9 cellular contexts compared by ENCODE assay signal in the genomic region with DNA sequence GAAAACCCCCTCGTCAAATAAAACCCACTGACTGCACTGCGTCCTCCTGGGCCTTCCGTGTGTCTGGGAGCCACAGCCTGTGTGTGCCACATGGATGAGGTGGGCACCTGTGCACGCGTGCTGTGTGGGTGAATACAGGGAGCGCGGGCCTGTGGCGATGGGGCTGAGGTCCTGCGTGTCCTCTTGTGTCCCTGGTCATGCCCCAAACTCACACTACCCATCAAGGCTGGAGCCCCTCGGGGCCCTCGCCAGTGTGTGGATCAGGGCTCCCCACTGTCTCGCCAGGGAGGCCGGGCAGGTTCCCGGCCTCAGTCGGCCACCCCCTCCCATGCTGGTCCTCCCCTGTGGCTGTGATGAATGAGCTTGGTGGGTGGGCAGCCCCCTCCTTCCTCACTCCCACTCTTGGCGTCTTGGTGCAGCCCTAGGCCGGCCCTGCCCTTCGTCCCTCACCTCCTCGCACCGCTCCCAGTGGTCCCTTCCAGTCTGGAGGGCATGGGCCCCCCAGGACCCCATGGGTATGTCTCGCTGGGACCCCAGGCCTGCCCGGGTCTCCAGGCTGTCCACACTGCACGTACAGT. TPM values are rescaled to one million over a fixed set of nuclear protein-coding genes. Genes with fewer than 3 reads are reported as not detected.
DNase-seq lines count a peak whose midpoint lies in the region; ATAC-seq and TF ChIP-seq lines count a peak whose summit lies in the region.
"Had no signal": no experiment of that assay in that cellular context is flagged by ENCODE, and none has a peak within 500 bp of the region (broad histone marks: within the 10 kb centered on the region; RNA-seq: fewer than 3 reads in every experiment).

No MANE protein-coding gene starts in this region.

- H3K27me3 Mint-ChIP-seq in nephron progenitor cell (ENCODE audit: low read depth, poor library complexity) = peaks cover 52% of the 10 kb centered on the region

- H3K4me1 ChIP-seq in BE2C (peaks cover 15% of the 10 kb centered on the region), IMR-90 (ENCODE audit: control insufficient read depth, insufficient read depth, low read length) (peaks cover 37% of the 10 kb centered on the region), colonic mucosa (peaks cover 31% of the 10 kb centered on the region)

- no peak for TF ChIP-seq RAD21 in IMR-90 (IDR thresholded peaks at IDR 0.05; ENCODE audit: low read length)

- TF ChIP-seq CTCF in BE2C (IDR thresholded peaks at IDR 0.05; ENCODE audit: low read depth, low read length) (no peak), IMR-90 (conservative IDR thresholded peaks at IDR 0.05; ENCODE audit: low read depth, low read length) (no peak), colonic mucosa (IDR thresholded peaks at IDR 0.05) (no peak), nephron progenitor cell (IDR thresholded peaks at IDR 0.05) (no peak)

- H3K79me1 ChIP-seq in IMR-90 (ENCODE audit: low read depth in 1 of 2, low read length in 2 of 2) = peaks cover 6 to 42% of the 10 kb centered on the region in 2 experiments

- intact Hi-C loops in IMR-90 (cut with micrococcal nuclease) = no loop called here
- intact Hi-C loops in colonic mucosa (cut with DNase I) = no loop called here

- H3K9me3 ChIP-seq in BE2C = no peaks in the 10 kb centered on the region
- no peaks in the 10 kb centered on the region for H3K9me3 ChIP-seq in IMR-90 (ENCODE audit: control insufficient read depth, insufficient read depth, low read length)
- H3K9me3 ChIP-seq in colonic mucosa = no peaks in the 10 kb centered on the region

- DNase-seq in BE2C (no peak), IMR-90 (no peak), colonic mucosa (no peak), nephron progenitor cell (no peak), GM19240 (ENCODE audit: insufficient read length, low spot score) (no peak), nucleus accumbens (lab: John Stamatoyannopoulos, UW) (no peak), NCI-H345 treated with DMSO at 0.1 percent for 48 hours (lab: John Stamatoyannopoulos, UW; ENCODE audit: unreplicated experiment) (no peak)
- DNase-seq: KG1 had no signal

- peak overlapping the region; percentile 49; the same call in 1 of the 2 replicates for H4K5ac ChIP-seq in IMR-90 (ENCODE audit: low read depth, low read length)

- dilution Hi-C loops in IMR-90 (cut with HindIII; ENCODE audit: low sequenced_read_pairs, unreplicated experiment) = no loop called here

- H3K14ac ChIP-seq in IMR-90 (replicated peaks; ENCODE audit: low read depth, low read length) = peak overlapping the region; percentile 93

- H4K20me1 ChIP-seq in IMR-90 (ENCODE audit: insufficient read depth, low read length) = peaks cover 50% of the 10 kb centered on the region

- no peaks in the 10 kb centered on the region for H3K36me3 Mint-ChIP-seq in nephron progenitor cell (ENCODE audit: low read depth)

- POLR2A ChIA-PET in IMR-90 (lab: Charles Lee; ENCODE audit: unreplicated experiment) = interaction anchor here (1.4 kb wide), 1 partner anchor 13 kb away, joined by 8 read pairs; a partner anchor contains a TSS

- no peak overlapping the region for H2BK15ac ChIP-seq in IMR-90 (ENCODE audit: low read depth, low read length)

- peak overlapping the region; percentile 80 for H2BK120ac ChIP-seq in IMR-90 (ENCODE audit: low read depth, low read length)

- peak overlapping the region; percentile 32 for H3K4me3 ChIP-seq in BE2C (ENCODE audit: low read depth, low read length)
- peak overlapping the region; percentile 65 for H3K4me3 ChIP-seq in IMR-90 (ENCODE audit: insufficient read depth, low read depth, low read length)
- peak overlapping the region; percentile 77 for H3K4me3 ChIP-seq in colonic mucosa

- peak overlapping the region; percentile 78 for H3K4me3 Mint-ChIP-seq in nephron progenitor cell

- 28% methylated on average over 4 of the region's 23 CpGs; no CpG with 5 or more reads in 1 of the 2 experiments for WGBS in IMR-90 (ENCODE audit: extremely low coverage in 2 of 2, insufficient read length in 1 of 2), 2 experiments

- H3K56ac ChIP-seq in IMR-90 (ENCODE audit: extremely low read depth, insufficient read depth, low read length) = peak overlapping the region; percentile 21; the same call in 1 of the 2 replicates

- peak overlapping the region; percentile 87 for H4K91ac ChIP-seq in IMR-90 (ENCODE audit: insufficient read depth, low read depth, low read length)

- H2AK9ac ChIP-seq in IMR-90 (replicated peaks; ENCODE audit: low read depth, low read length, poor library complexity) = peak overlapping the region; percentile 100

- no TSS peak for BruUV-seq in IMR-90 (replicated peaks; lab: Mats Ljungman, UMichigan)

- peak overlapping the region; percentile 97 for H3K4ac ChIP-seq in IMR-90 (ENCODE audit: low read depth, low read length)

- H3K18ac ChIP-seq in IMR-90 (ENCODE audit: low read depth, low read length) = peak overlapping the region; percentile 18

- H3K27ac Mint-ChIP-seq in nephron progenitor cell = no peak overlapping the region

- H2AFZ ChIP-seq in IMR-90 (replicated peaks; ENCODE audit: low read length, poor library complexity) = peak overlapping the region; percentile 89

- no peak for ATAC-seq in IMR-90 (ENCODE audit: low read depth)
- ATAC-seq in HG02571 (IDR thresholded peaks at IDR 0.05; ENCODE audit: unreplicated experiment) = no peak

- H3K4me2 ChIP-seq in IMR-90 (ENCODE audit: low read depth, low read length) = peak overlapping the region; percentile 90

- no peaks in the 10 kb centered on the region for H3K9me3 Mint-ChIP-seq in nephron progenitor cell

- TF ChIP-seq POLR2A in IMR-90 (IDR thresholded peaks at IDR 0.05; ENCODE audit: low read depth, low read length) = no peak

- in situ Hi-C loops in IMR-90 (cut with MboI; ENCODE audit: low sequenced_read_pairs) = no loop called here

- H3K36me3 ChIP-seq in BE2C (no peaks in the 10 kb centered on the region; the same call in 1 of the 2 replicates), IMR-90 (ENCODE audit: control insufficient read depth, insufficient read depth, low read length) (peaks cover 10% of the 10 kb centered on the region), colonic mucosa (peaks cover 5% of the 10 kb centered on the region)

- peak overlapping the region; percentile 80 for H2BK5ac ChIP-seq in IMR-90 (ENCODE audit: low read depth, low read length, poor library complexity, severe bottlenecking)

- peak overlapping the region; percentile 99 for H2AK5ac ChIP-seq in IMR-90 (ENCODE audit: low read depth, low read length)

- peak overlapping the region; percentile 59 to 93 for H4K8ac ChIP-seq in IMR-90 (ENCODE audit: low read depth in 2 of 2, low read length in 2 of 2)

- peaks cover 49% of the 10 kb centered on the region for H3K4me1 Mint-ChIP-seq in nephron progenitor cell

- peaks cover 27% of the 10 kb centered on the region for H3K27me3 ChIP-seq in BE2C
- H3K27me3 ChIP-seq in IMR-90 (ENCODE audit: control insufficient read depth, insufficient read depth, low read length) = peaks cover 4% of the 10 kb centered on the region; the same call in 1 of the 2 replicates
- H3K27me3 ChIP-seq in colonic mucosa = peaks cover 18% of the 10 kb centered on the region

- peak overlapping the region; percentile 48 for H3K9ac ChIP-seq in IMR-90 (ENCODE audit: low read depth, low read length)
- H3K9ac ChIP-seq in colonic mucosa (ENCODE audit: low read depth in 2 of 2, low read length in 2 of 2) = peak overlapping the region; percentile 79 to 88

- 0 out of 2 replicates have a peak overlapping the region, but pooled peaks have one; percentile 70 for H2BK20ac ChIP-seq in IMR-90 (ENCODE audit: low read depth, low read length)

- H3K9me1 ChIP-seq in IMR-90 (ENCODE audit: insufficient read depth, low read length) = peaks cover 20% of the 10 kb centered on the region

- CTCF ChIA-PET in IMR-90 (lab: Yijun Ruan, JAX) = no interaction called here

- H3K27ac ChIP-seq in IMR-90 (ENCODE audit: insufficient read depth, low read length) = peak overlapping the region; percentile 86
- H3K27ac ChIP-seq in colonic mucosa = peak overlapping the region; percentile 67

- H3K23ac ChIP-seq in IMR-90 (ENCODE audit: low read depth, low read length) = peak overlapping the region; percentile 69

TF ChIP-seq in IMR-90, 13 proteins besides CTCF, POLR2A, EP300 and RAD21 (continues in another document):
- TF ChIP-seq RFX5 (IDR thresholded peaks at IDR 0.05; ENCODE audit: low read depth, low read length) = no peak
- no peak for TF ChIP-seq CHD1 (IDR thresholded peaks at IDR 0.05; ENCODE audit: low read depth, low read length)
- no peak for TF ChIP-seq BHLHE40 (IDR thresholded peaks at IDR 0.05; ENCODE audit: low read depth, low read length)

RNA-seq across cellular contexts. Expression of a gene that starts 0.7 kb away (rescaled TPM):
- polyA plus RNA-seq in BE2C (2012; ENCODE audit: insufficient read depth, insufficient read length, low read depth) = 89.3 TPM
- total RNA-seq in IMR-90 (2012; rRNA removed) (789 and 1,150 TPM in 2 replicates), colonic mucosa (100 to 1,000 TPM; 371 to 396 TPM)
- polyA plus RNA-seq in IMR-90 (2012; rRNA removed) = 1,267 and 1,435 TPM in 2 replicates
- 933 and 2,823 TPM in 2 replicates for polyA plus RNA-seq in IMR-90 (2012; cell fraction: cytosol; rRNA removed)
- 859 and 2,218 TPM in 2 replicates for polyA plus RNA-seq in IMR-90 (2012; cell fraction: nucleus; rRNA removed; ENCODE audit: low replicate concordance)

RNA-seq across cellular contexts. Expression of a gene that starts 4.3 kb away (rescaled TPM):
- polyA plus RNA-seq in BE2C (2012; ENCODE audit: insufficient read depth, insufficient read length, low read depth) = 1.8 TPM
- total RNA-seq in IMR-90 (2012; rRNA removed) (0.28 and 0.54 TPM in 2 replicates), colonic mucosa (100 to 1,000 TPM in 1 of 2 donors, 10 to 100 TPM in 1; 97.3 to 108 TPM)
- polyA plus RNA-seq in IMR-90 (2012; rRNA removed) = 2.5 and 3.2 TPM in 2 replicates
- polyA plus RNA-seq in IMR-90 (2012; cell fraction: cytosol; rRNA removed) = 3.2 and 3.5 TPM in 2 replicates
- 8.0 and 18.2 TPM in 2 replicates for polyA plus RNA-seq in IMR-90 (2012; cell fraction: nucleus; rRNA removed; ENCODE audit: low replicate concordance)

RNA-seq across cellular contexts. Expression of a gene that starts 10.3 kb away (rescaled TPM):
- polyA plus RNA-seq in BE2C (2012; ENCODE audit: insufficient read depth, insufficient read length, low read depth) = 712 TPM
- total RNA-seq in IMR-90 (2012; rRNA removed) (44.4 and 123 TPM in 2 replicates), colonic mucosa (100 to 1,000 TPM in 1 of 2 donors, 10 to 100 TPM in 1; 77.4 to 181 TPM)
- polyA plus RNA-seq in IMR-90 (2012; rRNA removed) = 416 and 907 TPM in 2 replicates
- polyA plus RNA-seq in IMR-90 (2012; cell fraction: cytosol; rRNA removed) = 193 and 430 TPM in 2 replicates
- 27.7 and 112 TPM in 2 replicates for polyA plus RNA-seq in IMR-90 (2012; cell fraction: nucleus; rRNA removed; ENCODE audit: low replicate concordance)

RNA-seq across cellular contexts. Expression of a gene that starts 10.6 kb away (rescaled TPM):
- polyA plus RNA-seq in BE2C (2012; ENCODE audit: insufficient read depth, insufficient read length, low read depth) = 60.8 TPM
- total RNA-seq in IMR-90 (2012; rRNA removed) = 143 and 161 TPM in 2 replicates
- 293 and 327 TPM in 2 replicates for polyA plus RNA-seq in IMR-90 (2012; rRNA removed)
- 286 and 483 TPM in 2 replicates for polyA plus RNA-seq in IMR-90 (2012; cell fraction: cytosol; rRNA removed)
- polyA plus RNA-seq in IMR-90 (2012; cell fraction: nucleus; rRNA removed; ENCODE audit: low replicate concordance) = 295 and 963 TPM in 2 replicates
- total RNA-seq in colonic mucosa = 10 to 100 TPM; 12.1 to 12.7 TPM

RNA-seq across cellular contexts. Expression of a gene that starts 13.3 kb away (rescaled TPM):
- 92.2 TPM for polyA plus RNA-seq in BE2C (2012; ENCODE audit: insufficient read depth, insufficient read length, low read depth)
- total RNA-seq in IMR-90 (2012; rRNA removed) (7.0 and 7.2 TPM in 2 replicates), colonic mucosa (100 to 1,000 TPM; 139 to 155 TPM)
- polyA plus RNA-seq in IMR-90 (2012; rRNA removed) = 94.3 and 109 TPM in 2 replicates
- polyA plus RNA-seq in IMR-90 (2012; cell fraction: cytosol; rRNA removed) = 84.2 and 129 TPM in 2 replicates
- 289 and 727 TPM in 2 replicates for polyA plus RNA-seq in IMR-90 (2012; cell fraction: nucleus; rRNA removed; ENCODE audit: low replicate concordance)

Comparison
In these comparisons a context has a peak if more than half of its experiments do, and no peak if none do; other contexts are left out.
1. RNA of a gene that starts 4.3 kb away (total RNA-seq): 97.3 to 108 TPM in colonic mucosa; 0.28 to 0.54 TPM in IMR-90; every median in the first group is over 10 times any median in the second.
2. Peak in every context shown above with its lines, with median percentiles within 50 percentile points of each other: H3K4me3 ChIP-seq.